Comparison of ENCODE assay signal across 12 cellular contexts in genomic region chr14:75041613-75042012, GRCh38. TPM values are rescaled to one million over a fixed set of nuclear protein-coding genes. Genes with fewer than 3 reads are reported as not detected.
A peak's percentile ranks its signal among the peaks of the same experiment; 100 is the strongest.
DNase-seq lines count a peak whose midpoint lies in the region; ATAC-seq and TF ChIP-seq lines count a peak whose summit lies in the region.
"Had no signal": no experiment of that assay in that cellular context is flagged by ENCODE, and none has a peak within 500 bp of the region (broad histone marks: within the 10 kb centered on the region; RNA-seq: fewer than 3 reads in every experiment).

No MANE protein-coding gene starts in this region.

- peaks cover 29% of the 10 kb centered on the region for H3K4me1 Mint-ChIP-seq in activated T-cell treated with anti-CD3 and anti-CD28 coated beads, Interleukin-2, amount 50 U/mL, for 24 hours (ENCODE audit: low read depth)
- H3K4me1 Mint-ChIP-seq in activated naive CD8-positive, alpha-beta T cell treated with anti-CD3 and anti-CD28 coated beads, Interleukin-2, amount 50 U/mL, for 24 hours = peaks cover 22% of the 10 kb centered on the region

- no peak for TF ChIP-seq EP300 in SK-N-SH (IDR thresholded peaks at IDR 0.05; ENCODE audit: borderline replicate concordance in 1 of 2, low read depth in 1 of 2, low read length in 1 of 2)

- H3K9me3 Mint-ChIP-seq in activated T-cell treated with anti-CD3 and anti-CD28 coated beads, Interleukin-2, amount 50 U/mL, for 24 hours = no peaks in the 10 kb centered on the region
- no peaks in the 10 kb centered on the region for H3K9me3 Mint-ChIP-seq in activated naive CD8-positive, alpha-beta T cell treated with anti-CD3 and anti-CD28 coated beads, Interleukin-2, amount 50 U/mL, for 24 hours
- H3K9me3 Mint-ChIP-seq: activated T-cell treated with anti-CD3 and anti-CD28 coated beads, Interleukin-2, amount 50 U/mL, for 72 hours; naive thymus-derived CD4-positive, alpha-beta T cell; stimulated activated naive CD8-positive, alpha-beta T cell treated with anti-CD3 and anti-CD28 coated beads, Interleukin-15, Interleukin-2, amounts not matched to agents 100 ng/mL and 50 ng/mL, for 24 hours had no signal

- H3K79me2 ChIP-seq in SK-N-SH (ENCODE audit: insufficient read depth) = peaks cover 6% of the 10 kb centered on the region; the same call in 1 of the 2 replicates

- H3K4me3 Mint-ChIP-seq in activated T-cell treated with anti-CD3 and anti-CD28 coated beads, Interleukin-2, amount 50 U/mL, for 24 hours = no peak overlapping the region
- no peak overlapping the region for H3K4me3 Mint-ChIP-seq in activated naive CD8-positive, alpha-beta T cell treated with anti-CD3 and anti-CD28 coated beads, Interleukin-2, amount 50 U/mL, for 24 hours
- H3K4me3 Mint-ChIP-seq: activated T-cell treated with anti-CD3 and anti-CD28 coated beads, Interleukin-2, amount 50 U/mL, for 72 hours; naive thymus-derived CD4-positive, alpha-beta T cell; stimulated activated naive CD8-positive, alpha-beta T cell treated with anti-CD3 and anti-CD28 coated beads, Interleukin-15, Interleukin-2, amounts not matched to agents 100 ng/mL and 50 ng/mL, for 24 hours had no signal

- no peak overlapping the region for H3K27ac Mint-ChIP-seq in activated T-cell treated with anti-CD3 and anti-CD28 coated beads, Interleukin-2, amount 50 U/mL, for 24 hours
- H3K27ac Mint-ChIP-seq in activated naive CD8-positive, alpha-beta T cell treated with anti-CD3 and anti-CD28 coated beads, Interleukin-2, amount 50 U/mL, for 24 hours = no peak overlapping the region
- H3K27ac Mint-ChIP-seq: naive thymus-derived CD4-positive, alpha-beta T cell; stimulated activated naive CD8-positive, alpha-beta T cell treated with anti-CD3 and anti-CD28 coated beads, Interleukin-15, Interleukin-2, amounts not matched to agents 100 ng/mL and 50 ng/mL, for 24 hours had no signal

- peak overlapping the region; percentile 42; the same call in 1 of the 2 replicates for H3K4me2 ChIP-seq in SK-N-SH

- H3K36me3 ChIP-seq in SK-N-SH (replicated peaks in 1 of 2; ENCODE audit: control insufficient read depth in 1 of 2, insufficient read depth in 2 of 2, low read length in 1 of 2) = peaks cover 3 to 6% of the 10 kb centered on the region in 2 experiments

- no peaks in the 10 kb centered on the region for H3K9me3 ChIP-seq in SK-N-SH
- H3K9me3 ChIP-seq: right atrium auricular region had no signal

- no peaks in the 10 kb centered on the region for H3K27me3 ChIP-seq in SK-N-SH (ENCODE audit: insufficient read depth)
- H3K27me3 ChIP-seq: right atrium auricular region had no signal

- WGBS in SK-N-SH (ENCODE audit: low lambda C conversion rate) = 66% methylated on average over 4 of the region's 4 CpGs

- CTCF ChIA-PET in SK-N-SH (lab: Yijun Ruan, JAX) = interaction anchor here (0.8 to 3.4 kb wide), 7 partner anchors 19 to 180 kb away, joined by 3 to 12 read pairs (median 4); no protein-coding TSS in a partner anchor

- H4K20me1 ChIP-seq in SK-N-SH (ENCODE audit: insufficient read depth) = no peaks in the 10 kb centered on the region

- POLR2A ChIA-PET in SK-N-SH (lab: Yijun Ruan, JAX) = no interaction called here

- no peak for TF ChIP-seq CTCF in SK-N-SH (IDR thresholded peaks at IDR 0.05)

- H3K36me3 Mint-ChIP-seq in activated T-cell treated with anti-CD3 and anti-CD28 coated beads, Interleukin-2, amount 50 U/mL, for 24 hours (ENCODE audit: low read depth) = peaks cover 82% of the 10 kb centered on the region
- H3K36me3 Mint-ChIP-seq in activated naive CD8-positive, alpha-beta T cell treated with anti-CD3 and anti-CD28 coated beads, Interleukin-2, amount 50 U/mL, for 24 hours (ENCODE audit: low read depth) = peaks cover 37% of the 10 kb centered on the region

- TF ChIP-seq RAD21 in SK-N-SH (IDR thresholded peaks at IDR 0.05; ENCODE audit: low read length) = no peak

- no peak overlapping the region for H2AFZ ChIP-seq in SK-N-SH (ENCODE audit: low read depth)

- H3K27ac ChIP-seq in SK-N-SH (ENCODE audit: low read depth in 2 of 2, low read length in 1 of 2) = peak overlapping the region; percentile 33 to 62; a peak in 2 of 4 replicates
- H3K27ac ChIP-seq: right atrium auricular region had no signal

- H3K9me2 ChIP-seq in SK-N-SH = no peaks in the 10 kb centered on the region

- peak; percentile 50 for DNase-seq in Daoy (ENCODE audit: low read depth)
- DNase-seq in SK-N-SH = no peak
- peak; percentile 9 for DNase-seq in left kidney (ENCODE audit: low read depth, low spot score)
- DNase-seq in activated T-cell treated with anti-CD3 and anti-CD28 coated beads, Interleukin-2, amount 50 U/mL, for 24 hours = no peak
- no peak for DNase-seq in activated naive CD8-positive, alpha-beta T cell treated with anti-CD3 and anti-CD28 coated beads, Interleukin-2, amount 50 U/mL, for 24 hours
- no peak for DNase-seq in NCI-H510A (lab: John Stamatoyannopoulos, UW)
- DNase-seq: activated T-cell treated with anti-CD3 and anti-CD28 coated beads, Interleukin-2, amount 50 U/mL, for 72 hours; cortex of kidney; naive thymus-derived CD4-positive, alpha-beta T cell; NCI-H1930 had no signal

- peaks cover 24 to 25% of the 10 kb centered on the region in 2 experiments; a peak in 3 of 4 replicates for H3K4me1 ChIP-seq in SK-N-SH (ENCODE audit: control insufficient read depth in 1 of 2, insufficient read depth in 2 of 2, low read depth in 1 of 2, low read length in 1 of 2)

- H3K4me3 ChIP-seq in SK-N-SH (ENCODE audit: low read depth in 2 of 2, low read length in 1 of 2) = no peak overlapping the region
- H3K4me3 ChIP-seq: right atrium auricular region had no signal

- no peak for ATAC-seq in activated naive CD8-positive, alpha-beta T cell treated with anti-CD3 and anti-CD28 coated beads, Interleukin-2, amount 50 U/mL, for 24 hours
- ATAC-seq: activated T-cell treated with anti-CD3 and anti-CD28 coated beads, Interleukin-2, amount 50 U/mL, for 72 hours; naive thymus-derived CD4-positive, alpha-beta T cell had no signal

- peaks cover 10% of the 10 kb centered on the region for H3F3A ChIP-seq in SK-N-SH (replicated peaks; ENCODE audit: insufficient read depth)

- no peak overlapping the region for H3K9ac ChIP-seq in SK-N-SH

- H3K27me3 Mint-ChIP-seq in activated T-cell treated with anti-CD3 and anti-CD28 coated beads, Interleukin-2, amount 50 U/mL, for 24 hours = no peaks in the 10 kb centered on the region
- no peaks in the 10 kb centered on the region for H3K27me3 Mint-ChIP-seq in activated naive CD8-positive, alpha-beta T cell treated with anti-CD3 and anti-CD28 coated beads, Interleukin-2, amount 50 U/mL, for 24 hours
- H3K27me3 Mint-ChIP-seq: naive thymus-derived CD4-positive, alpha-beta T cell; stimulated activated naive CD8-positive, alpha-beta T cell treated with anti-CD3 and anti-CD28 coated beads, Interleukin-15, Interleukin-2, amounts not matched to agents 100 ng/mL and 50 ng/mL, for 24 hours had no signal

TF ChIP-seq in SK-N-SH, 30 proteins besides CTCF, POLR2A, EP300 and RAD21 (continues in another document):
- TF ChIP-seq FOSL2 (IDR thresholded peaks at IDR 0.05; ENCODE audit: borderline replicate concordance, low read depth) = no peak
- TF ChIP-seq NFIC (IDR thresholded peaks at IDR 0.05; ENCODE audit: borderline replicate concordance) = no peak
- TF ChIP-seq NRF1 (IDR thresholded peaks at IDR 0.05; ENCODE audit: low read depth, low read length) = no peak
- no peak for TF ChIP-seq EZH2phosphoT487 (IDR thresholded peaks at IDR 0.05; ENCODE audit: borderline replicate concordance, low read depth)
- TF ChIP-seq POLR2AphosphoS5 (IDR thresholded peaks at IDR 0.05; ENCODE audit: low read depth, low read length) = no peak
- TF ChIP-seq MEF2A (IDR thresholded peaks at IDR 0.05; ENCODE audit: borderline replicate concordance, low read depth) = no peak
- TF ChIP-seq, protein P1, sequence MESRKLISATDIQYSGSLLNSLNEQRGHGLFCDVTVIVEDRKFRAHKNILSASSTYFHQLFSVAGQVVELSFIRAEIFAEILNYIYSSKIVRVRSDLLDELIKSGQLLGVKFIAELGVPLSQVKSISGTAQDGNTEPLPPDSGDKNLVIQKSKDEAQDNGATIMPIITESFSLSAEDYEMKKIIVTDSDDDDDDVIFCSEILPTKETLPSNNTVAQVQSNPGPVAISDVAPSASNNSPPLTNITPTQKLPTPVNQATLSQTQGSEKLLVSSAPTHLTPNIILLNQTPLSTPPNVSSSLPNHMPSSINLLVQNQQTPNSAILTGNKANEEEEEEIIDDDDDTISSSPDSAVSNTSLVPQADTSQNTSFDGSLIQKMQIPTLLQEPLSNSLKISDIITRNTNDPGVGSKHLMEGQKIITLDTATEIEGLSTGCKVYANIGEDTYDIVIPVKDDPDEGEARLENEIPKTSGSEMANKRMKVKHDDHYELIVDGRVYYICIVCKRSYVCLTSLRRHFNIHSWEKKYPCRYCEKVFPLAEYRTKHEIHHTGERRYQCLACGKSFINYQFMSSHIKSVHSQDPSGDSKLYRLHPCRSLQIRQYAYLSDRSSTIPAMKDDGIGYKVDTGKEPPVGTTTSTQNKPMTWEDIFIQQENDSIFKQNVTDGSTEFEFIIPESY (IDR thresholded peaks at IDR 0.05; ENCODE audit: borderline replicate concordance, low read depth) = no peak
- TF ChIP-seq YY1 (IDR thresholded peaks at IDR 0.05; ENCODE audit: low read depth) = no peak

RNA-seq across cellular contexts. Expression of gene MLH3, which starts 9.7 kb away (rescaled TPM):
- 7.9 and 16.0 TPM in 2 replicates for total RNA-seq in Daoy (2014; rRNA removed; shearing (Covaris generic))
- polyA plus RNA-seq in SK-N-SH (2012; rRNA removed) = 3.8 and 4.7 TPM in 2 replicates
- polyA plus RNA-seq in SK-N-SH (2012; cell fraction: cytosol; rRNA removed) = 2.9 and 3.8 TPM in 2 replicates
- 12.6 and 15.9 TPM in 2 replicates for polyA plus RNA-seq in SK-N-SH (2012; cell fraction: nucleus; rRNA removed)

RNA-seq across cellular contexts. Expression of gene ACYP1, which starts 22.2 kb away (rescaled TPM):
- 21.8 and 34.0 TPM in 2 replicates for total RNA-seq in Daoy (2014; rRNA removed; shearing (Covaris generic))
- 53.5 and 70.1 TPM in 2 replicates for polyA plus RNA-seq in SK-N-SH (2012; rRNA removed)
- 86.5 and 95.9 TPM in 2 replicates for polyA plus RNA-seq in SK-N-SH (2012; cell fraction: cytosol; rRNA removed)
- polyA plus RNA-seq in SK-N-SH (2012; cell fraction: nucleus; rRNA removed) = 26.7 and 40.9 TPM in 2 replicates

RNA-seq across cellular contexts. Expression of gene ZC2HC1C, which starts 27.8 kb away (rescaled TPM):
- total RNA-seq in Daoy (2014; rRNA removed; shearing (Covaris generic)) = 1.4 and 4.3 TPM in 2 replicates
- polyA plus RNA-seq in SK-N-SH (2012; rRNA removed) = 1.2 and 1.4 TPM in 2 replicates
- polyA plus RNA-seq in SK-N-SH (2012; cell fraction: cytosol; rRNA removed) = 1.2 TPM in 2 replicates
- 1.2 and 2.8 TPM in 2 replicates for polyA plus RNA-seq in SK-N-SH (2012; cell fraction: nucleus; rRNA removed)

RNA-seq across cellular contexts. Expression of gene EIF2B2, which starts 38.9 kb away (rescaled TPM):
- 72.0 and 87.9 TPM in 2 replicates for total RNA-seq in Daoy (2014; rRNA removed; shearing (Covaris generic))
- polyA plus RNA-seq in SK-N-SH (2012; rRNA removed) = 111 and 125 TPM in 2 replicates
- polyA plus RNA-seq in SK-N-SH (2012; cell fraction: cytosol; rRNA removed) = 96.3 and 101 TPM in 2 replicates
- 86.6 and 105 TPM in 2 replicates for polyA plus RNA-seq in SK-N-SH (2012; cell fraction: nucleus; rRNA removed)

Comparison
In these comparisons a context has a peak if more than half of its experiments do, and no peak if none do; other contexts are left out.
1. DNase-seq: peak in Daoy (single experiment) and left kidney (single experiment); none in SK-N-SH (single experiment), activated T-cell treated with anti-CD3 and anti-CD28 coated beads, Interleukin-2, amount 50 U/mL, for 24 hours (single experiment), activated naive CD8-positive, alpha-beta T cell treated with anti-CD3 and anti-CD28 coated beads, Interleukin-2, amount 50 U/mL, for 24 hours (single experiment) and NCI-H510A (single experiment).